In the genomic region with DNA sequence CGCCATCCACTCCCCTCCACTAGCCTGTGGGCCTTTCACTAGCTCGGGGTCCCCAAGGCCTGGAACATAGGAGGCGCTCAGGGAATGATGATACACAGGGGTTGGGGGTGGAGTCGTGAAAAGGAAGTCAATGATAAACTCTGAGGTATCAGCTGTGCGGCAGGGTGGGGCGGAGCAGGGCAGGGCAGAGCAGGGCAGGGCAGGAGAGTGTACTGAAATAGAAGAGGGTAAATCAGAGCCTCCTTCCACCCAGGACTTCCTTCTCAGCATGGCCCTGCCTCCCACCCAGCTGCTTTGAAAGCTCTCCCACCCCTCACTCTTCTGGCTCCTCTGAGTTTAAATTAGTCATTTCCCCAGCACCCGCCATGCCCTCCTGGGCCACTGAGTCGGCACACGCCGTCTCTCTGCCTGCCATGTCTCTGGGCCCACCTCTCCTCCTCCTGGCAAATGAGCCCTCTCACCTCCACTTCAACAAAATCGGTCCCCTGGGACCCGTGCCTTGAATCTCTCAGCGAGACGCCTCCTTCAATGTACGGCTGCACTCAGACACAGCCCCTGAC, we compare ENCODE assay signal across 8 cellular contexts. TPM values are rescaled to one million over a fixed set of nuclear protein-coding genes. Genes with fewer than 3 reads are reported as not detected.
DNase-seq lines count a peak whose midpoint lies in the region; ATAC-seq, FAIRE-seq and TF ChIP-seq lines count a peak whose summit lies in the region.

No MANE protein-coding gene starts in this region.

- WGBS in K562 (ENCODE audit: insufficient coverage, low coverage, missing lambda C conversion rate) = 35% methylated on average over 15 of the region's 15 CpGs
- 28 to 31% methylated on average over 7 to 15 of the region's 15 CpGs for WGBS in transverse colon (ENCODE audit: low coverage in 1 of 2), 2 donors

- peaks cover 90 to 95% (median 93%) of the 10 kb centered on the region in 3 donors for H3K4me1 Mint-ChIP-seq in T-cell

- peaks cover 17 to 45% of the 10 kb centered on the region in 2 experiments for H3K4me1 ChIP-seq in K562 (replicated peaks in 1 of 2; ENCODE audit: control insufficient read depth in 2 of 2, insufficient read depth in 2 of 2, low read length in 2 of 2)
- H3K4me1 ChIP-seq in muscle layer of colon (ENCODE audit: insufficient read depth, low read length) = peaks cover 76% of the 10 kb centered on the region
- H3K4me1 ChIP-seq in transverse colon = peaks cover 49 to 84% (median 72%) of the 10 kb centered on the region in 4 donors

- POLR2A ChIA-PET in T-cell (lab: Charles Lee) (interaction anchor here in 1 of 2 donors (1.2 kb wide), 1 partner anchor 18 kb away, joined by 4 read pairs; no protein-coding TSS in a partner anchor), K562 (lab: Yijun Ruan, JAX) (interaction anchor here (1.0 to 4.2 kb wide), 4 partner anchors 9 to 92 kb away, joined by 3 to 34 read pairs (median 14); no protein-coding TSS in a partner anchor)

- peak overlapping the region; percentile 57 to 86; a peak in 3 of 4 replicates for H3K9ac ChIP-seq in K562 (ENCODE audit: insufficient read depth in 1 of 2, low read depth in 2 of 2, low read length in 2 of 2)
- H3K9ac ChIP-seq in muscle layer of colon (ENCODE audit: low read length) = peak overlapping the region; percentile 28

- H3K9me3 Mint-ChIP-seq in T-cell = no peaks in the 10 kb centered on the region

- peak; percentile 10; the same call in 1 of the 2 replicates for TF ChIP-seq EP300 in K562 (IDR thresholded peaks at IDR 0.05; ENCODE audit: low read length)
- peak; percentile 21 for TF ChIP-seq EP300 in transverse colon (IDR thresholded peaks at IDR 0.05; ENCODE audit: low read depth)

- intact Hi-C loops in K562 (cut with micrococcal nuclease) = loop anchor here (10.0 kb wide), 1 partner anchor 176 kb away; a partner anchor contains a TSS
- intact Hi-C loops in transverse colon (cut with DNase I; ENCODE audit: low total_unique reads) = no loop called here

- TF ChIP-seq CTCF in K562 (IDR thresholded peaks at IDR 0.05 in 2 of 3, conservative IDR thresholded peaks at IDR 0.05 in 1 of 3; ENCODE audit: insufficient read depth in 2 of 3, low read depth in 1 of 3, low read length in 3 of 3) = peak in 2 of 3 experiments; percentile 41 to 49; a peak in 4 of 6 replicates
- TF ChIP-seq CTCF in transverse colon (IDR thresholded peaks at IDR 0.05) = no peak

- peak; percentile 68 for ATAC-seq in HG02678 (IDR thresholded peaks at IDR 0.05; ENCODE audit: unreplicated experiment)
- ATAC-seq in T-cell (replicated peaks in 1 of 4) = peak; percentile 88 to 93 (median 93)
- peak; percentile 90 for ATAC-seq in K562

- H2AFZ ChIP-seq in K562 (ENCODE audit: low read depth, low read length) = no peak overlapping the region

- H3K4me2 ChIP-seq in K562 (ENCODE audit: insufficient read depth, low read length) = peak overlapping the region; percentile 82

- peak overlapping the region; percentile 75 for H3K27ac ChIP-seq in K562 (ENCODE audit: extremely low read depth, low read depth, low read length)
- peak overlapping the region; percentile 60 for H3K27ac ChIP-seq in muscle layer of colon (ENCODE audit: low read depth, low read length)
- peak overlapping the region; percentile 86 to 90 (median 88) for H3K27ac ChIP-seq in transverse colon

- peaks cover 32% of the 10 kb centered on the region for H3K36me3 Mint-ChIP-seq in T-cell

- peaks cover 42% of the 10 kb centered on the region for H3K36me3 ChIP-seq in K562 (ENCODE audit: control insufficient read depth, insufficient read depth, low read length)
- peaks cover 12% of the 10 kb centered on the region for H3K36me3 ChIP-seq in muscle layer of colon (ENCODE audit: insufficient read depth, low read length)
- H3K36me3 ChIP-seq in transverse colon = peaks cover 0 to 4% (median 0%) of the 10 kb centered on the region in 4 donors

- TF ChIP-seq POLR2A in K562 (conservative IDR thresholded peaks at IDR 0.05) (no peak), transverse colon (IDR thresholded peaks at IDR 0.05) (peak; percentile 63)

- H3K27me3 ChIP-seq in K562 (ENCODE audit: control insufficient read depth in 2 of 2, insufficient read depth in 2 of 2, low read length in 2 of 2) (no peaks in the 10 kb centered on the region), muscle layer of colon (ENCODE audit: control insufficient read depth in 1 of 2, insufficient read depth in 2 of 2, low read length in 2 of 2) (no peaks in the 10 kb centered on the region), transverse colon (no peaks in the 10 kb centered on the region)

- H3K27me3 Mint-ChIP-seq in T-cell = no peaks in the 10 kb centered on the region

- H3K4me3 ChIP-seq in K562 (no peak overlapping the region; the same call in 1 of the 2 replicates), muscle layer of colon (ENCODE audit: low read depth in 1 of 2, low read length in 2 of 2) (no peak overlapping the region), transverse colon (peak overlapping the region in 1 of 4 donors; percentile 12)

- peak; percentile 42 to 58 for TF ChIP-seq RAD21 in K562 (CRISPR knock-in tag; conservative IDR thresholded peaks at IDR 0.05 in 1 of 2, IDR thresholded peaks at IDR 0.05 in 1 of 2)

- H3K9me3 ChIP-seq in K562 (replicated peaks; ENCODE audit: control insufficient read depth, insufficient read depth, low read depth, low read length) (no peaks in the 10 kb centered on the region), muscle layer of colon (ENCODE audit: low read length) (no peaks in the 10 kb centered on the region), transverse colon (no peaks in the 10 kb centered on the region)

- peaks cover 6% of the 10 kb centered on the region for H3K9me1 ChIP-seq in K562 (ENCODE audit: control insufficient read depth, insufficient read depth, low read length)

- H4K20me1 ChIP-seq in K562 (replicated peaks; ENCODE audit: control insufficient read depth, insufficient read depth, low read length) = peaks cover 38% of the 10 kb centered on the region

- no TSS peak for BruUV-seq in K562 (replicated peaks; lab: Mats Ljungman, UMichigan)

- DNase-seq in COLO668 (lab: John Stamatoyannopoulos, UW; ENCODE audit: unreplicated experiment) (peak; percentile 66), T-cell (peak; percentile 54 to 81 (median 70)), K562 (ENCODE audit: extremely low read depth in 1 of 4, low spot score in 3 of 4) (peak; percentile 70 to 87 (median 76)), transverse colon (peak; percentile 93), DMS 273 treated with DMSO at 0.1 percent for 48 hours (lab: John Stamatoyannopoulos, UW) (no peak), C1 segment of cervical spinal cord (lab: John Stamatoyannopoulos, UW) (no peak)

- CTCF ChIA-PET in T-cell (lab: Charles Lee) = interaction anchor here in 1 of 2 donors (2.1 kb wide), 1 partner anchor 9 kb away, joined by 4 read pairs; no protein-coding TSS in a partner anchor
- CTCF ChIA-PET in K562 (lab: Yijun Ruan, JAX; ENCODE audit: low intra/inter-chr PET ratio) = no interaction called here

- peak overlapping the region; percentile 70 to 77 (median 72) for H3K4me3 Mint-ChIP-seq in T-cell

- FAIRE-seq in K562 (lab: Jason Lieb, UNC) = peak; percentile 57

- peaks cover 86% of the 10 kb centered on the region for H3K79me2 ChIP-seq in K562 (ENCODE audit: control insufficient read depth, insufficient read depth, low read length)

- in situ Hi-C loops in K562 (cut with MboI) (no loop called here), transverse colon (cut with MboI; ENCODE audit: low pct_ligation_motif_present in 1 of 4, low pct_unique_long_range_greater_than_20kb in 1 of 4, low sequenced_read_pairs in 3 of 4) (no loop called here)

- H3K27ac Mint-ChIP-seq in T-cell = peak overlapping the region; percentile 93 to 98

TF ChIP-seq in K562, 482 proteins besides CTCF, POLR2A, EP300 and RAD21 (continues in another document):
- TF ChIP-seq, protein P1, sequence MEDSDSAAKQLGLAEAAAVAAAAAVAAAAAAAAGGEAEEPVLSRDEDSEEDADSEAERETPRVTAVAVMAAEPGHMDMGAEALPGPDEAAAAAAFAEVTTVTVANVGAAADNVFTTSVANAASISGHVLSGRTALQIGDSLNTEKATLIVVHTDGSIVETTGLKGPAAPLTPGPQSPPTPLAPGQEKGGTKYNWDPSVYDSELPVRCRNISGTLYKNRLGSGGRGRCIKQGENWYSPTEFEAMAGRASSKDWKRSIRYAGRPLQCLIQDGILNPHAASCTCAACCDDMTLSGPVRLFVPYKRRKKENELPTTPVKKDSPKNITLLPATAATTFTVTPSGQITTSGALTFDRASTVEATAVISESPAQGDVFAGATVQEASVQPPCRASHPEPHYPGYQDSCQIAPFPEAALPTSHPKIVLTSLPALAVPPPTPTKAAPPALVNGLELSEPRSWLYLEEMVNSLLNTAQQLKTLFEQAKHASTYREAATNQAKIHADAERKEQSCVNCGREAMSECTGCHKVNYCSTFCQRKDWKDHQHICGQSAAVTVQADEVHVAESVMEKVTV (CRISPR knock-in tag; IDR thresholded peaks at IDR 0.05) = 0 out of 2 replicates have a peak, but pooled peaks have one; percentile 21
- TF ChIP-seq ZNF79 (CRISPR knock-in tag; IDR thresholded peaks at IDR 0.05; ENCODE audit: low read depth) (no peak), GABPB1 (CRISPR knock-in tag; IDR thresholded peaks at IDR 0.05) (no peak), ZNF146 (CRISPR knock-in tag; IDR thresholded peaks at IDR 0.05; ENCODE audit: unreplicated experiment) (no peak), DPF2 (IDR thresholded peaks at IDR 0.05) (0 out of 2 replicates have a peak, but pooled peaks have one; percentile 18), ZFP36 (IDR thresholded peaks at IDR 0.05; ENCODE audit: low read depth, low read length, partially characterized antibody) (peak; percentile 8)

RNA-seq across cellular contexts. Expression of a gene that starts 16.9 kb away (rescaled TPM):
- total RNA-seq in T-cell (100 to 1,000 TPM; 272 to 342 (median 320) TPM), K562 (2014; rRNA removed) (57.6 and 83.6 TPM in 2 replicates), K562 (2014; rRNA removed; fragmentation: Illumina TruSeq; extraction: Trizol) (131 and 133 TPM in 2 replicates), K562 (2015; rRNA removed; fragmentation: Illumina TruSeq; extraction: Trizol) (147 and 148 TPM in 2 replicates), K562 (2021) (237 and 241 TPM in 2 replicates), transverse colon (100 to 1,000 TPM; 127 to 404 (median 136) TPM)
- 58.6 and 64.0 TPM in 2 replicates for total RNA-seq in K562 (2011; cell fraction: chromatin; rRNA removed; ENCODE audit: low replicate concordance)
- 43.2 and 43.8 TPM in 2 replicates for total RNA-seq in K562 (2011; cell fraction: nucleolus; rRNA removed)
- 40.0 and 41.2 TPM in 2 replicates for total RNA-seq in K562 (2011; cell fraction: nucleoplasm; rRNA removed)
- polyA plus RNA-seq in K562 (2011; rRNA removed) (119 and 122 TPM in 2 replicates), K562 (2014; fragmentation: Illumina TruSeq; extraction: Trizol) (259 and 297 TPM in 2 replicates), K562 (2014; fragmentation: Nextera tagmentation; extraction: Ambion mirVana) (100 to 1,000 TPM in 1 of 2 experiments, 10 to 100 TPM in 1; 70.0 to 115 TPM), K562 (2014; rRNA removed) (125 and 134 TPM in 2 replicates)
- 110 and 143 TPM in 2 replicates for polyA plus RNA-seq in K562 (2011; cell fraction: cytosol; rRNA removed)
- 38.1 and 62.3 TPM in 2 replicates for polyA plus RNA-seq in K562 (2011; cell fraction: nucleus; rRNA removed)
- 277 and 310 TPM in 2 replicates for polyA plus RNA-seq in K562 (2012)
- 103 TPM in 2 replicates for polyA minus RNA-seq in K562 (2011; rRNA and poly(A)+ RNA removed)
- polyA minus RNA-seq in K562 (2011; cell fraction: cytosol; rRNA and poly(A)+ RNA removed) = 60.0 and 82.1 TPM in 2 replicates
- 10.9 and 20.8 TPM in 2 replicates for polyA minus RNA-seq in K562 (2011; cell fraction: nucleus; rRNA and poly(A)+ RNA removed)

Comparison
In these comparisons a context has a peak if more than half of its experiments do, and no peak if none do; other contexts are left out.
1. DNase-seq: peak in COLO668 (single experiment), T-cell (34 of 34), K562 (4 of 4) and transverse colon (single experiment); none in DMS 273 treated with DMSO at 0.1 percent for 48 hours (single experiment) and C1 segment of cervical spinal cord (0 of 14).
2. CTCF ChIP-seq: peak in K562 (2 of 3); none in transverse colon (0 of 5).
3. Peak in every context shown above with its lines, with median percentiles within 50 percentile points of each other: ATAC-seq and H3K27ac ChIP-seq.